Comparison of ENCODE assay signal across 8 cellular contexts in genomic region chr1:15803380-15803779, GRCh38. TPM values are rescaled to one million over a fixed set of nuclear protein-coding genes. Genes with fewer than 3 reads are reported as not detected.
DNase-seq lines count a peak whose midpoint lies in the region; ATAC-seq and TF ChIP-seq lines count a peak whose summit lies in the region.

No MANE protein-coding gene starts in this region.

- CTCF ChIA-PET in OCI-LY7 (lab: Charles Lee; ENCODE audit: unreplicated experiment) = no interaction called here

- ATAC-seq in GM21723 (IDR thresholded peaks at IDR 0.05; ENCODE audit: unreplicated experiment) = no peak

- no peaks in the 10 kb centered on the region for H3K36me3 ChIP-seq in OCI-LY7 (ENCODE audit: insufficient read depth, low read length)

- no peaks in the 10 kb centered on the region for H3K9me3 ChIP-seq in OCI-LY7 (ENCODE audit: low read length)

- H3K4me1 ChIP-seq in OCI-LY7 (ENCODE audit: insufficient read depth, low read length, poor library complexity, severe bottlenecking) = no peaks in the 10 kb centered on the region

- no peak overlapping the region for H3K27ac ChIP-seq in OCI-LY7 (ENCODE audit: low read depth, low read length, poor library complexity, severe bottlenecking)

- no peak overlapping the region for H3K4me2 ChIP-seq in OCI-LY7 (ENCODE audit: low read length)

- intact Hi-C loops in OCI-LY7 (cut with micrococcal nuclease; ENCODE audit: unreplicated experiment) = loop anchor here (1.0 to 5.0 kb wide), 3 partner anchors 191 to 253 kb away; no protein-coding TSS in a partner anchor

- H3K9me2 ChIP-seq in OCI-LY7 (ENCODE audit: insufficient read depth, low read length) = no peaks in the 10 kb centered on the region

- TF ChIP-seq CTCF in OCI-LY7 (conservative IDR thresholded peaks at IDR 0.05; ENCODE audit: low read length) = peak; percentile 81

- no peaks in the 10 kb centered on the region for H3K79me2 ChIP-seq in OCI-LY7 (ENCODE audit: insufficient read depth, low read depth, low read length)

- POLR2A ChIA-PET in OCI-LY7 (lab: Charles Lee) = no interaction called here

- H3K4me3 ChIP-seq in OCI-LY7 (ENCODE audit: low read depth, low read length, poor library complexity, severe bottlenecking) = no peak overlapping the region

- H2AFZ ChIP-seq in OCI-LY7 (ENCODE audit: low read length) = no peak overlapping the region

- no TSS peak for BruUV-seq in OCI-LY7 (replicated peaks; lab: Mats Ljungman, UMichigan)

- H4K20me1 ChIP-seq in OCI-LY7 (ENCODE audit: insufficient read depth, low read length) = no peaks in the 10 kb centered on the region

- peak in 2 of 3 donors; percentile 12 to 17 for DNase-seq in stimulated activated CD4-positive, alpha-beta T cell treated with anti-CD3 and anti-CD28 coated beads, Interleukin-12 subunit alpha, Interleukin-12 subunit beta, amount 100 ng/mL, for 48 hours (ENCODE audit: low read depth in 2 of 3, low spot score in 1 of 3)
- no peak for DNase-seq in stimulated activated CD4-positive, alpha-beta T cell treated with anti-CD3 and anti-CD28 coated beads, Interleukin-1b, Interleukin-23, amount 100 ng/mL, for 48 hours
- DNase-seq in OCI-LY7 (ENCODE audit: low spot score) = peak; percentile 63
- peak; percentile 70 for DNase-seq in dermis blood vessel endothelial cell
- peak; percentile 51 for DNase-seq in renal cortical epithelial cell (ENCODE audit: low read depth)
- DNase-seq in MV-4-11 (lab: John Stamatoyannopoulos, UW) = no peak
- DNase-seq in NCI-H128 (lab: John Stamatoyannopoulos, UW; ENCODE audit: unreplicated experiment) = no peak

RNA-seq across cellular contexts. Expression of gene UQCRHL, which starts 4.1 kb away (rescaled TPM):
- total RNA-seq in OCI-LY7 (2014; rRNA removed; shearing (Covaris generic)) = 12.4 and 15.0 TPM in 2 replicates
- total RNA-seq in OCI-LY7 (2022) = 2.4 and 3.4 TPM in 2 replicates
- 2.1 and 3.4 TPM in 2 replicates for total RNA-seq in dermis blood vessel endothelial cell
- 1.5 and 2.8 TPM in 2 replicates for total RNA-seq in renal cortical epithelial cell

RNA-seq across cellular contexts. Expression of gene SPEN, which starts 44.1 kb away (rescaled TPM):
- 40.7 and 41.4 TPM in 2 replicates for total RNA-seq in OCI-LY7 (2014; rRNA removed; shearing (Covaris generic))
- total RNA-seq in OCI-LY7 (2022) (87.1 and 90.3 TPM in 2 replicates), dermis blood vessel endothelial cell (22.0 and 28.1 TPM in 2 replicates), renal cortical epithelial cell (18.6 and 45.6 TPM in 2 replicates)

RNA-seq across cellular contexts. Expression of gene FBLIM1, which starts 44.8 kb away (rescaled TPM):
- not detected in 2 replicates for total RNA-seq in OCI-LY7 (2014; rRNA removed; shearing (Covaris generic))
- total RNA-seq in OCI-LY7 (2022) = not detected in 2 replicates
- 195 and 296 TPM in 2 replicates for total RNA-seq in dermis blood vessel endothelial cell
- 213 and 231 TPM in 2 replicates for total RNA-seq in renal cortical epithelial cell

Comparison
In these comparisons a context has a peak if more than half of its experiments do, and no peak if none do; other contexts are left out.
1. DNase-seq: peak in stimulated activated CD4-positive, alpha-beta T cell treated with anti-CD3 and anti-CD28 coated beads, Interleukin-12 subunit alpha, Interleukin-12 subunit beta, amount 100 ng/mL, for 48 hours (2 of 3), OCI-LY7 (single experiment), dermis blood vessel endothelial cell (single experiment) and renal cortical epithelial cell (single experiment); none in stimulated activated CD4-positive, alpha-beta T cell treated with anti-CD3 and anti-CD28 coated beads, Interleukin-1b, Interleukin-23, amount 100 ng/mL, for 48 hours (single experiment), MV-4-11 (single experiment) and NCI-H128 (single experiment).
2. RNA of gene FBLIM1, which starts 44.8 kb away (total RNA-seq): 213 to 231 TPM in renal cortical epithelial cell and 195 to 296 TPM in dermis blood vessel endothelial cell; not detected in OCI-LY7; every median in the first group is over 100 times any median in the second.